ENCODE assay signal across 9 cellular contexts in the genomic region with DNA sequence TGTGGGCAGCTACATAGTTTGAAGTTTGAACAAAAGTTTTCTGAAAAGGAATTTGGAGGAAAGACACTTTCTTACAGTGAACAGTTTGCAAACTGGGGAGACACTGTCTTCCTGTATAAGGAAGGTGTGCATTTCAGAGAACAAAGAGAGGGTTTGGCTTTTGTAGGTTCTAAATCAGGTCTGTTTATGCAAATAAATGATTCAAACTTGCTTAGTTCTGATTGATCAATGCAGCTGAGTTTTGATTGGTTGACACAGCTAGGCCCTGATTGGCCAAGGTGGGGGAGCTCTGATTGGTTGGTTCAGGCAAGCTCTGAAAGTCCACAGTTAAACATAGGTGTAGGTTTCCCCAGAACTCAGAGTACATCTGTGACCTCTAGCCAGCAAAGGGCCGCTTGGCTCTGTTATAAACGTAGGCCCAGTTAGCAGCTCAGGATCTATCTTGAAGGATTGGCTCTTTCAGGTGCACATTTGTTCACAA.
A peak's percentile ranks its signal among the peaks of the same experiment; 100 is the strongest.
DNase-seq lines count a peak whose midpoint lies in the region; ATAC-seq and TF ChIP-seq lines count a peak whose summit lies in the region.
"Had no signal": no experiment of that assay in that cellular context is flagged by ENCODE, and none has a peak within 500 bp of the region (broad histone marks: within the 10 kb centered on the region; RNA-seq: fewer than 3 reads in every experiment).

No MANE protein-coding gene starts in this region.

- peaks cover 78% of the 10 kb centered on the region for H3K4me1 Mint-ChIP-seq in stimulated activated memory B cell treated with anti-CD40 and anti-IgM and Interleukin-4, amounts not matched to agents 10 μg/mL and 1 μg/mL and 100 μg/mL, for 72 hours

- peak overlapping the region; percentile 92 for H3K9ac ChIP-seq in MM.1S (ENCODE audit: low read length)

- peak overlapping the region; percentile 75 for H3K4me2 ChIP-seq in MM.1S (ENCODE audit: low read depth, low read length)

- H3K4me3 Mint-ChIP-seq in stimulated activated memory B cell treated with anti-CD40 and anti-IgM and Interleukin-4, amounts not matched to agents 10 μg/mL and 1 μg/mL and 100 μg/mL, for 72 hours: peak overlapping the region; percentile 12

- H3K27ac ChIP-seq in MM.1S (ENCODE audit: low read length): peak overlapping the region; percentile 98

- H3K27me3 ChIP-seq in MM.1S (replicated peaks; ENCODE audit: insufficient read depth, low read length): no peaks in the 10 kb centered on the region

- H4K20me1 ChIP-seq in MM.1S (ENCODE audit: insufficient read depth, low read length): no peaks in the 10 kb centered on the region

- no peaks in the 10 kb centered on the region for H3K36me3 ChIP-seq in MM.1S (replicated peaks; ENCODE audit: insufficient read depth, low read length)

- no peaks in the 10 kb centered on the region for H3K27me3 Mint-ChIP-seq in stimulated activated memory B cell treated with anti-CD40 and anti-IgM and Interleukin-4, amounts not matched to agents 10 μg/mL and 1 μg/mL and 100 μg/mL, for 72 hours

- H3F3A ChIP-seq in MM.1S (ENCODE audit: insufficient read depth, low read length): peaks cover 54% of the 10 kb centered on the region

- H3K9me2 ChIP-seq in MM.1S (replicated peaks; ENCODE audit: insufficient read depth, low read length): no peaks in the 10 kb centered on the region

- H3K9me3 ChIP-seq in MM.1S (replicated peaks; ENCODE audit: insufficient read depth, low read length): no peaks in the 10 kb centered on the region

- peaks cover 20% of the 10 kb centered on the region for H3K36me3 Mint-ChIP-seq in stimulated activated memory B cell treated with anti-CD40 and anti-IgM and Interleukin-4, amounts not matched to agents 10 μg/mL and 1 μg/mL and 100 μg/mL, for 72 hours

- peaks cover 61% of the 10 kb centered on the region for H3K4me1 ChIP-seq in MM.1S (ENCODE audit: low read length)

- peaks cover 12% of the 10 kb centered on the region for H3K9me3 Mint-ChIP-seq in stimulated activated memory B cell treated with anti-CD40 and anti-IgM and Interleukin-4, amounts not matched to agents 10 μg/mL and 1 μg/mL and 100 μg/mL, for 72 hours

- peak overlapping the region; percentile 95 for H3K27ac Mint-ChIP-seq in stimulated activated memory B cell treated with anti-CD40 and anti-IgM and Interleukin-4, amounts not matched to agents 10 μg/mL and 1 μg/mL and 100 μg/mL, for 72 hours

- peak; percentile 74 for DNase-seq in activated effector memory CD4-positive, alpha-beta T cell treated with anti-CD3 and anti-CD28 coated beads, Interleukin-2, amount 50 U/mL, for 16 hours
- no peak for DNase-seq in activated effector memory CD4-positive, alpha-beta T cell treated with Interleukin-2 at 50 U/mL for 16 hours
- peak; percentile 96 for DNase-seq in MM.1S
- no peak for DNase-seq in cortex of kidney (lab: John Stamatoyannopoulos, UW)
- no peak for DNase-seq in NCI-H187 (lab: John Stamatoyannopoulos, UW)
- no peak for DNase-seq in GDM1 (lab: John Stamatoyannopoulos, UW)
- DNase-seq: effector CD8-positive, alpha-beta T cell had no signal

- H3K79me2 ChIP-seq in MM.1S (ENCODE audit: low read length): no peaks in the 10 kb centered on the region

- TF ChIP-seq CTCF in MM.1S (IDR thresholded peaks at IDR 0.05; ENCODE audit: low read length): no peak

- peak overlapping the region; percentile 12; the same call in 1 of the 2 replicates for H3K4me3 ChIP-seq in MM.1S (ENCODE audit: low read length)

- peak; percentile 42 for ATAC-seq in HG02571 (IDR thresholded peaks at IDR 0.05; ENCODE audit: unreplicated experiment)
- ATAC-seq in stimulated activated memory B cell treated with anti-CD40 and anti-IgM and Interleukin-4, amounts not matched to agents 10 μg/mL and 1 μg/mL and 100 μg/mL, for 72 hours: peak; percentile 9

- no peak overlapping the region for H2AFZ ChIP-seq in MM.1S (ENCODE audit: low read length)

Comparison
In these comparisons a context has a peak if more than half of its experiments do, and no peak if none do; other contexts are left out.
1. DNase-seq: peak in activated effector memory CD4-positive, alpha-beta T cell treated with anti-CD3 and anti-CD28 coated beads, Interleukin-2, amount 50 U/mL, for 16 hours (single experiment) and MM.1S (single experiment); none in activated effector memory CD4-positive, alpha-beta T cell treated with Interleukin-2 at 50 U/mL for 16 hours (single experiment), cortex of kidney (single experiment), NCI-H187 (0 of 2) and GDM1 (single experiment).